Comparison of ENCODE assay signal across 25 cellular contexts in genomic region chr12:88750867-88751543, GRCh38.
"Had no signal": no experiment of that assay in that cellular context is flagged by ENCODE, and none has a peak within 500 bp of the region (broad histone marks: within the 10 kb centered on the region; RNA-seq: fewer than 3 reads in every experiment).

No MANE protein-coding gene starts in this region.

- H3K4me3 ChIP-seq: left ventricle myocardium inferior, lower lobe of right lung, mucosa of descending colon, neural progenitor cell, smooth muscle cell, stomach, thyroid gland had no signal

- H3K27me3 ChIP-seq: neural progenitor cell, stomach, thyroid gland had no signal

- ATAC-seq: effector memory CD8-positive, alpha-beta T cell; lower lobe of right lung; natural killer cell treated with Interleukin-12 subunit alpha and Interleukin-12 subunit beta and Interleukin-15 and Interleukin-18, amount 100 ng/mL, for 72 hours; sciatic nerve had no signal

- H3K79me2 ChIP-seq: parathyroid adenoma had no signal

- H3K4me2 ChIP-seq: neural progenitor cell, smooth muscle cell had no signal

- H3K4me1 Mint-ChIP-seq: immature natural killer cell, naive B cell, neural progenitor cell had no signal

- H3K36me3 ChIP-seq: left ventricle myocardium inferior, lower lobe of right lung, neural progenitor cell, stomach, thyroid gland had no signal

- DNase-seq: cortex of kidney; effector memory CD8-positive, alpha-beta T cell; hypothalamus; immature natural killer cell; islet precursor cell; kidney glomerular epithelial cell; left colon; left ventricle myocardium inferior; lower lobe of right lung; mucosa of descending colon; naive B cell; stimulated activated CD4-positive, alpha-beta T cell treated with anti-CD3 and anti-CD28 coated beads, Interleukin-12 subunit alpha, Interleukin-12 subunit beta, amount 100 ng/mL, for 4 hours; stimulated activated CD4-positive, alpha-beta T cell treated with anti-CD3 and anti-CD28 coated beads, Interleukin-1b, Interleukin-23, amount 100 ng/mL, for 48 hours; stimulated activated CD4-positive, alpha-beta T cell treated with anti-CD3 and anti-CD28 coated beads, Interleukin-4, amount 100 ng/mL, for 1 hour; stimulated activated CD8-positive, alpha-beta memory T cell treated with anti-CD3 and anti-CD28 coated beads, Interleukin-4, amount 100 ng/mL, for 48 hours; stimulated activated naive CD4-positive, alpha-beta T cell; stomach; thyroid gland had no signal

- H3K9ac ChIP-seq: neural progenitor cell, parathyroid adenoma had no signal

- H3K9me3 Mint-ChIP-seq: neural progenitor cell had no signal

- H3K27ac Mint-ChIP-seq: effector memory CD8-positive, alpha-beta T cell; immature natural killer cell; natural killer cell treated with Interleukin-12 subunit alpha and Interleukin-12 subunit beta and Interleukin-15 and Interleukin-18, amount 100 ng/mL, for 72 hours; neural progenitor cell; progenitor cell of endocrine pancreas; type B pancreatic cell had no signal

- H3K27me3 Mint-ChIP-seq: effector memory CD8-positive, alpha-beta T cell; naive B cell; natural killer cell treated with Interleukin-12 subunit alpha and Interleukin-12 subunit beta and Interleukin-15 and Interleukin-18, amount 100 ng/mL, for 72 hours; progenitor cell of endocrine pancreas; type B pancreatic cell had no signal

- H3K4me1 ChIP-seq: neural progenitor cell, parathyroid adenoma, thyroid gland had no signal

- H3K4me3 Mint-ChIP-seq: effector memory CD8-positive, alpha-beta T cell; immature natural killer cell; naive B cell; natural killer cell treated with Interleukin-12 subunit alpha and Interleukin-12 subunit beta and Interleukin-15 and Interleukin-18, amount 100 ng/mL, for 72 hours; neural progenitor cell; type B pancreatic cell had no signal

- H3K36me3 Mint-ChIP-seq: immature natural killer cell; naive B cell; natural killer cell treated with Interleukin-12 subunit alpha and Interleukin-12 subunit beta and Interleukin-15 and Interleukin-18, amount 100 ng/mL, for 72 hours; neural progenitor cell; type B pancreatic cell had no signal

- H3K27ac ChIP-seq: left ventricle myocardium inferior, lower lobe of right lung, neural progenitor cell, parathyroid adenoma, stomach, thyroid gland had no signal
